25 cellular contexts compared by ENCODE assay signal in the genomic region with DNA sequence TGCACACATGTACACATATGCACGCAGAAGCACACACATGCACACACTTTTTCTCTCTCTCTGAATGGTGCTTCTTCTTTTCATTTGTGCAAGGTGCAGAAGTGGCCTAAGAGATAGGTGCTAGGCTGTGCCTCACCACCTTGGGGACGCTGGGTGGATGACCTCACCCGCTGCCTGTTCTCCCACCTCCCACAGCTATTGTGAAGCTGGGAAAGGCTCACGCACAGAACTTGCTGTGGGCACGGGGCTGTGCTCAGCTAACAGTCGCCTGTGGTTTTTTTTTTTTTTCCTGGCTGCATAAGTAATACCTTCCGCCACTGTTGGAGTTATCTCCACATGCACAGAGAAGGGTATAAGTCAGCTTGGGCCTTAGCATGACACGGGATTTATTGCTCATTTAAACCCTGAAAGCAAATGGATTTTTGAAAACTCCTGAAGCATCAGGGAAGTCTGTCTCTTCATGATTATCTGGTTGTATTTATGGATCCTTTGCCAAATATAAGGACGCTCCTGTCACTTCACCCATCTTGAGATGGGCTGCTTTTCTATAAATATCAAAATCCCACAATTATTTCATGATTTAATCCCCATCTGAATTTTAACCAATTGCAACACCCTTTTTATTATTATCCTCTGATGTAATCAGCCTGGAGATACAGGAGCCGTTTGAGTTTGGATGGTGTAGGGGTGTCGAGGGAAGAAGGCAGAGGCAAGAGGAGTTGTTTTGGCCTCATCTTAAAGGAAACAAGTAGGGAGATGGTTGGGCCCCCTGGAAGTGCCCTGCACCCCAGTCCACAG. TPM values are rescaled to one million over a fixed set of nuclear protein-coding genes. Genes with fewer than 3 reads are reported as not detected.
"Had no signal": no experiment of that assay in that cellular context is flagged by ENCODE, and none has a peak within 500 bp of the region (broad histone marks: within the 10 kb centered on the region; RNA-seq: fewer than 3 reads in every experiment).

No MANE protein-coding gene starts in this region.

- H3K36me3 ChIP-seq: right lobe of liver, stomach, transverse colon had no signal

- H2AFZ ChIP-seq: hepatocyte, parathyroid adenoma had no signal

- H3K4me2 ChIP-seq: hepatocyte had no signal

- H3K4me1 ChIP-seq: foreskin keratinocyte, parathyroid adenoma, right lobe of liver, stomach, transverse colon had no signal

- H3K9me3 ChIP-seq: right lobe of liver, stomach, transverse colon had no signal

- H3K9me3 Mint-ChIP-seq: activated CD4-positive, alpha-beta memory T cell treated with anti-CD3 and anti-CD28 coated beads for 36 hours; activated naive CD4-positive, alpha-beta T cell treated with anti-CD3 and anti-CD28 coated beads, Interleukin-2, amount 50 U/mL, for 24 hours; natural killer cell treated with Interleukin-12 subunit alpha and Interleukin-12 subunit beta and Interleukin-15 and Interleukin-18, amount 100 ng/mL, for 72 hours; stimulated activated effector memory CD8-positive, alpha-beta T cell treated with anti-CD3 and anti-CD28 coated beads, Interleukin-12 subunit alpha, Interleukin-12 subunit beta, amount 100 ng/mL, for 72 hours had no signal

- H3K4me3 Mint-ChIP-seq: activated CD4-positive, alpha-beta memory T cell treated with anti-CD3 and anti-CD28 coated beads for 36 hours; activated naive CD4-positive, alpha-beta T cell treated with anti-CD3 and anti-CD28 coated beads, Interleukin-2, amount 50 U/mL, for 24 hours; immature natural killer cell; natural killer cell treated with Interleukin-12 subunit alpha and Interleukin-12 subunit beta and Interleukin-15 and Interleukin-18, amount 100 ng/mL, for 72 hours; stimulated activated effector memory CD8-positive, alpha-beta T cell treated with anti-CD3 and anti-CD28 coated beads, Interleukin-12 subunit alpha, Interleukin-12 subunit beta, amount 100 ng/mL, for 72 hours; T-helper 17 cell had no signal

- H3K27ac ChIP-seq: foreskin keratinocyte, hepatocyte, parathyroid adenoma, right lobe of liver, stomach, transverse colon had no signal

- H3K9ac ChIP-seq: parathyroid adenoma had no signal

- H3K27me3 Mint-ChIP-seq: activated CD4-positive, alpha-beta memory T cell treated with anti-CD3 and anti-CD28 coated beads for 36 hours; activated naive CD4-positive, alpha-beta T cell treated with anti-CD3 and anti-CD28 coated beads, Interleukin-2, amount 50 U/mL, for 24 hours had no signal

- H3K27me3 ChIP-seq: hepatocyte, right lobe of liver had no signal

- H3K79me2 ChIP-seq: hepatocyte, parathyroid adenoma had no signal

- H3K36me3 Mint-ChIP-seq: activated CD4-positive, alpha-beta memory T cell treated with anti-CD3 and anti-CD28 coated beads for 36 hours; activated naive CD4-positive, alpha-beta T cell treated with anti-CD3 and anti-CD28 coated beads, Interleukin-2, amount 50 U/mL, for 24 hours; immature natural killer cell; natural killer cell treated with Interleukin-12 subunit alpha and Interleukin-12 subunit beta and Interleukin-15 and Interleukin-18, amount 100 ng/mL, for 72 hours; stimulated activated effector memory CD8-positive, alpha-beta T cell treated with anti-CD3 and anti-CD28 coated beads, Interleukin-12 subunit alpha, Interleukin-12 subunit beta, amount 100 ng/mL, for 72 hours had no signal

- ATAC-seq: foreskin keratinocyte; left ventricle myocardium superior; right lobe of liver; stimulated activated effector memory CD8-positive, alpha-beta T cell treated with anti-CD3 and anti-CD28 coated beads, Interleukin-12 subunit alpha, Interleukin-12 subunit beta, amount 100 ng/mL, for 72 hours; T-helper 17 cell had no signal

- H3K27ac Mint-ChIP-seq: activated CD4-positive, alpha-beta memory T cell treated with anti-CD3 and anti-CD28 coated beads for 36 hours; activated naive CD4-positive, alpha-beta T cell treated with anti-CD3 and anti-CD28 coated beads, Interleukin-2, amount 50 U/mL, for 24 hours; immature natural killer cell; natural killer cell treated with Interleukin-12 subunit alpha and Interleukin-12 subunit beta and Interleukin-15 and Interleukin-18, amount 100 ng/mL, for 72 hours; stimulated activated effector memory CD8-positive, alpha-beta T cell treated with anti-CD3 and anti-CD28 coated beads, Interleukin-12 subunit alpha, Interleukin-12 subunit beta, amount 100 ng/mL, for 72 hours had no signal

- H3K4me3 ChIP-seq: hepatocyte, right lobe of liver, stomach, transverse colon had no signal

- H3K4me1 Mint-ChIP-seq: immature natural killer cell; stimulated activated effector memory CD8-positive, alpha-beta T cell treated with anti-CD3 and anti-CD28 coated beads, Interleukin-12 subunit alpha, Interleukin-12 subunit beta, amount 100 ng/mL, for 72 hours had no signal

- DNase-seq: activated CD4-positive, alpha-beta memory T cell treated with anti-CD3 and anti-CD28 coated beads for 36 hours; activated CD4-positive, alpha-beta T cell treated with anti-CD3 and anti-CD28 coated beads for 48 hours; activated gamma-delta T cell treated with Interleukin-2 at 50 U/mL for 16 hours; central memory CD4-positive, alpha-beta T cell; effector memory CD4-positive, alpha-beta T cell; foreskin keratinocyte; immature natural killer cell; kidney glomerular epithelial cell; mammary epithelial cell; small intestine; stimulated activated CD4-positive, alpha-beta T cell treated with anti-CD3 and anti-CD28 coated beads, Interleukin-2, amount 100 ng/mL, for 24 hours; stomach; T-helper 17 cell; transverse colon had no signal

RNA-seq across cellular contexts. Expression of a gene that starts 9.0 kb away (rescaled TPM):
- total RNA-seq: activated CD4-positive, alpha-beta memory T cell treated with anti-CD3 and anti-CD28 coated beads for 36 hours; aorta; dermis microvascular lymphatic vessel endothelial cell; foreskin keratinocyte; glomerular endothelial cell; hepatocyte; left ventricle myocardium superior; mammary epithelial cell; natural killer cell treated with Interleukin-12 subunit alpha and Interleukin-12 subunit beta and Interleukin-15 and Interleukin-18, amount 100 ng/mL, for 72 hours; temporal lobe; transverse colon had no signal

RNA-seq across cellular contexts. Expression of a gene that starts 36.0 kb away (rescaled TPM):
- total RNA-seq: activated CD4-positive, alpha-beta memory T cell treated with anti-CD3 and anti-CD28 coated beads for 36 hours; aorta; dermis microvascular lymphatic vessel endothelial cell; foreskin keratinocyte; glomerular endothelial cell; left ventricle myocardium superior; mammary epithelial cell; natural killer cell treated with Interleukin-12 subunit alpha and Interleukin-12 subunit beta and Interleukin-15 and Interleukin-18, amount 100 ng/mL, for 72 hours; stomach; T-helper 17 cell had no signal
